8 cellular contexts compared by ENCODE assay signal in genomic region chr5:134438641-134439621, GRCh38. TPM values are rescaled to one million over a fixed set of nuclear protein-coding genes. Genes with fewer than 3 reads are reported as not detected.
A peak's percentile ranks its signal among the peaks of the same experiment; 100 is the strongest.
DNase-seq lines count a peak whose midpoint lies in the region; ATAC-seq lines count a peak whose summit lies in the region.

No MANE protein-coding gene starts in this region.

- H3K4me3 ChIP-seq in CD4-positive, alpha-beta memory T cell (ENCODE audit: low read length in 2 of 2), result no peak overlapping the region
- H3K4me3 ChIP-seq in esophagus (ENCODE audit: low read depth in 1 of 2, low read length in 2 of 2), result no peak overlapping the region

- H3K27me3 Mint-ChIP-seq in CD4-positive, alpha-beta memory T cell, result no peaks in the 10 kb centered on the region
- H3K27me3 Mint-ChIP-seq in activated T-helper 1 cell treated with anti-CD3 and anti-CD28 coated beads, Interleukin-12 subunit alpha, Interleukin-12 subunit beta, Interleukin-2, Interleukin-4 antibody, amounts not matched to agents 30 ng/mL and 10 ng/mL and 1 ng/mL, durations not matched to agents 14 hours and 24 hours and 36 hours (ENCODE audit: insufficient read depth), result no peaks in the 10 kb centered on the region

- no peaks in the 10 kb centered on the region for H3K9me3 ChIP-seq in CD4-positive, alpha-beta memory T cell (ENCODE audit: control insufficient read depth in 1 of 2, low read length in 2 of 2)
- no peaks in the 10 kb centered on the region for H3K9me3 ChIP-seq in esophagus (ENCODE audit: control insufficient read depth in 2 of 2, insufficient read depth in 1 of 2, low read depth in 1 of 2, low read length in 1 of 2)

- no peaks in the 10 kb centered on the region for H3K36me3 ChIP-seq in CD4-positive, alpha-beta memory T cell (ENCODE audit: insufficient read depth, low read length)
- H3K36me3 ChIP-seq in esophagus (ENCODE audit: control insufficient read depth in 2 of 2, insufficient read depth in 2 of 2, low read length in 1 of 2), result no peaks in the 10 kb centered on the region

- H3K4me1 Mint-ChIP-seq in CD4-positive, alpha-beta memory T cell, result peaks cover 9 to 19% (median 14%) of the 10 kb centered on the region in 4 donors
- peaks cover 14% of the 10 kb centered on the region for H3K4me1 Mint-ChIP-seq in activated T-helper 1 cell treated with anti-CD3 and anti-CD28 coated beads, Interleukin-12 subunit alpha, Interleukin-12 subunit beta, Interleukin-2, Interleukin-4 antibody, amounts not matched to agents 30 ng/mL and 10 ng/mL and 1 ng/mL, durations not matched to agents 14 hours and 24 hours and 36 hours (ENCODE audit: low read depth)

- POLR2A ChIA-PET in CD4-positive, alpha-beta memory T cell (lab: Charles Lee; ENCODE audit: partially characterized antibody), result interaction anchor here (1.1 kb wide), 1 partner anchor 87 kb away, joined by 3 read pairs; the partner anchor contains the start of gene JADE2

- WGBS in esophagus, 2 donors, result 56 to 62% methylated on average over 15 of the region's 15 CpGs

- H3K27me3 ChIP-seq in CD4-positive, alpha-beta memory T cell (ENCODE audit: insufficient read depth, low read length), result no peaks in the 10 kb centered on the region
- no peaks in the 10 kb centered on the region for H3K27me3 ChIP-seq in esophagus (ENCODE audit: control insufficient read depth in 1 of 2, insufficient read depth in 2 of 2, low read length in 2 of 2)

- DNase-seq in CD4-positive, alpha-beta memory T cell, result no peak
- DNase-seq in NCI-H2196 treated with DMSO at 0.1 percent for 48 hours (lab: John Stamatoyannopoulos, UW; ENCODE audit: unreplicated experiment) (peak; percentile 95), myocyte (ENCODE audit: low read depth) (peak; percentile 69), KBM-7 (no peak), NCI-H82 (lab: John Stamatoyannopoulos, UW) (no peak)
- no peak for DNase-seq in activated T-helper 1 cell treated with anti-CD3 and anti-CD28 coated beads, Interleukin-12 subunit alpha, Interleukin-12 subunit beta, Interleukin-2, Interleukin-4 antibody, amounts not matched to agents 30 ng/mL and 10 ng/mL and 1 ng/mL, durations not matched to agents 14 hours and 24 hours and 36 hours (ENCODE audit: low spot score)

- ATAC-seq in GM21381 (IDR thresholded peaks at IDR 0.05; ENCODE audit: unreplicated experiment), result no peak

- in situ Hi-C loops in KBM-7 (cut with MboI; ENCODE audit: low pct_unique_long_range_greater_than_20kb, low sequenced_read_pairs), result no loop called here

- no peak overlapping the region for H3K4me3 Mint-ChIP-seq in CD4-positive, alpha-beta memory T cell
- no peak overlapping the region for H3K4me3 Mint-ChIP-seq in activated T-helper 1 cell treated with anti-CD3 and anti-CD28 coated beads, Interleukin-12 subunit alpha, Interleukin-12 subunit beta, Interleukin-2, Interleukin-4 antibody, amounts not matched to agents 30 ng/mL and 10 ng/mL and 1 ng/mL, durations not matched to agents 14 hours and 24 hours and 36 hours

- no peaks in the 10 kb centered on the region for H3K36me3 Mint-ChIP-seq in CD4-positive, alpha-beta memory T cell
- no peaks in the 10 kb centered on the region for H3K36me3 Mint-ChIP-seq in activated T-helper 1 cell treated with anti-CD3 and anti-CD28 coated beads, Interleukin-12 subunit alpha, Interleukin-12 subunit beta, Interleukin-2, Interleukin-4 antibody, amounts not matched to agents 30 ng/mL and 10 ng/mL and 1 ng/mL, durations not matched to agents 14 hours and 24 hours and 36 hours (ENCODE audit: low read depth)

- H3K27ac ChIP-seq in CD4-positive, alpha-beta memory T cell (ENCODE audit: low read depth, low read length), result no peak overlapping the region
- H3K27ac ChIP-seq in esophagus (ENCODE audit: low read depth in 2 of 2, low read length in 1 of 2), result peak overlapping the region; percentile 54 to 67

- H3K4me1 ChIP-seq in CD4-positive, alpha-beta memory T cell (ENCODE audit: insufficient read depth, low read length), result peaks cover 17% of the 10 kb centered on the region
- H3K4me1 ChIP-seq in esophagus (ENCODE audit: control insufficient read depth in 2 of 2, insufficient read depth in 2 of 2, low read length in 1 of 2), result peaks cover 12 to 16% of the 10 kb centered on the region in 2 donors

- H3K27ac Mint-ChIP-seq in CD4-positive, alpha-beta memory T cell, result peak overlapping the region in 5 of 7 donors; percentile 19 to 93 (median 61)
- no peak overlapping the region for H3K27ac Mint-ChIP-seq in activated T-helper 1 cell treated with anti-CD3 and anti-CD28 coated beads, Interleukin-12 subunit alpha, Interleukin-12 subunit beta, Interleukin-2, Interleukin-4 antibody, amounts not matched to agents 30 ng/mL and 10 ng/mL and 1 ng/mL, durations not matched to agents 14 hours and 24 hours and 36 hours

- intact Hi-C loops in CD4-positive, alpha-beta memory T cell (cut with micrococcal nuclease), result no loop called here
- intact Hi-C loops in activated T-helper 1 cell treated with anti-CD3 and anti-CD28 coated beads, Interleukin-12 subunit alpha, Interleukin-12 subunit beta, Interleukin-2, Interleukin-4 antibody, amounts not matched to agents 30 ng/mL and 10 ng/mL and 1 ng/mL, durations not matched to agents 14 hours and 24 hours and 36 hours (cut with micrococcal nuclease), result loop anchor here (5.0 kb wide), 1 partner anchor 63 kb away; no protein-coding TSS in a partner anchor

- CTCF ChIA-PET in CD4-positive, alpha-beta memory T cell (lab: Charles Lee; ENCODE audit: partially characterized antibody), result interaction anchor here (2.4 kb wide), 1 partner anchor 10 kb away, joined by 8 read pairs; no protein-coding TSS in a partner anchor

- H3K9me3 Mint-ChIP-seq in CD4-positive, alpha-beta memory T cell, result no peaks in the 10 kb centered on the region
- H3K9me3 Mint-ChIP-seq in activated T-helper 1 cell treated with anti-CD3 and anti-CD28 coated beads, Interleukin-12 subunit alpha, Interleukin-12 subunit beta, Interleukin-2, Interleukin-4 antibody, amounts not matched to agents 30 ng/mL and 10 ng/mL and 1 ng/mL, durations not matched to agents 14 hours and 24 hours and 36 hours, result no peaks in the 10 kb centered on the region

RNA-seq across cellular contexts. Expression of gene CDKN2AIPNL, which starts 27.2 kb away (rescaled TPM):
- total RNA-seq in CD4-positive, alpha-beta memory T cell, result 10 to 100 TPM; 14.7 to 15.1 TPM
- polyA plus RNA-seq in CD4-positive, alpha-beta memory T cell, result 10 to 100 TPM; 25.2 to 32.4 TPM
- 10 to 100 TPM; 13.7 to 34.6 TPM for polyA plus RNA-seq in esophagus
- 19.2 and 23.5 TPM in 2 replicates for total RNA-seq in myocyte
- 21.4 TPM for polyA plus RNA-seq in myocyte (2012)
- 33.6 and 35.6 TPM in 2 replicates for total RNA-seq in activated T-helper 1 cell treated with anti-CD3 and anti-CD28 coated beads, Interleukin-12 subunit alpha, Interleukin-12 subunit beta, Interleukin-2, Interleukin-4 antibody, amounts not matched to agents 30 ng/mL and 10 ng/mL and 1 ng/mL, durations not matched to agents 14 hours and 24 hours and 36 hours

Comparison
In these comparisons a context has a peak if more than half of its experiments do, and no peak if none do; other contexts are left out.
1. DNase-seq: peak in NCI-H2196 treated with DMSO at 0.1 percent for 48 hours (single experiment) and myocyte (single experiment); none in CD4-positive, alpha-beta memory T cell (0 of 5), activated T-helper 1 cell treated with anti-CD3 and anti-CD28 coated beads, Interleukin-12 subunit alpha, Interleukin-12 subunit beta, Interleukin-2, Interleukin-4 antibody, amounts not matched to agents 30 ng/mL and 10 ng/mL and 1 ng/mL, durations not matched to agents 14 hours and 24 hours and 36 hours (single experiment), KBM-7 (single experiment) and NCI-H82 (single experiment).